In the genomic region with DNA sequence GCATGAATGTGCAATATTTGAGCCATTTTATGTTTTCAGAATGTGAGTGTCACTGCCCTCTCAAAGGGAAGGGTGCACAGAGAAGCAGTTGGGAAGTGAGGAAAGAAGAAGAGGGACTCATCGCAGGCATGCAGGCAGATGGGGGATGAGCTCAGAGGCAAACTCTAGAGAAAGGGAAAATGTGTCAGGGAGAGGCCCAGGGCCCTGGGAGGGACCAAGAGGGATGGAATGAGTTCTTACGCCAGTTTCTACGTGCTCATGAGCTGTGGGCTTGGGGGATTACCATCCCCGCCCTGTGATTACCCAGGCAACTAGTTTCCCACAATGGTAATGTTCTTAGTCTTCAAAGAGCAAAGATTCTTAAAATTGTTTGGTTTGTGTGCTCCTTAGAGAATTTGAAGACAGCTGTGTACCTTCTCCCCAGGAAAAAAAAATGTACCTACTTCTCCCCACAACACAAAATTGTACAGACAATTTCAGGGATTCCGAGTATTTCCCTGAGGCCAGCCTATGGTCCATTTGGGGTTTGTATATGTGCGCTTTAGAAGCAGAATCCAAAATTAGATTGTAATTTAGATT, we compare ENCODE assay signal across 10 cellular contexts. TPM values are rescaled to one million over a fixed set of nuclear protein-coding genes. Genes with fewer than 3 reads are reported as not detected.
DNase-seq lines count a peak whose midpoint lies in the region; ATAC-seq and TF ChIP-seq lines count a peak whose summit lies in the region.
"Had no signal": no experiment of that assay in that cellular context is flagged by ENCODE, and none has a peak within 500 bp of the region (broad histone marks: within the 10 kb centered on the region; RNA-seq: fewer than 3 reads in every experiment).

No MANE protein-coding gene starts in this region.

- peaks cover 40% of the 10 kb centered on the region for H3K4me1 Mint-ChIP-seq in dendritic cell treated with granulocyte-macrophage colony-stimulating factor and Interleukin-4, amounts not matched to agents 40 ng/mL and 50 ng/mL, for 4 days (ENCODE audit: low read depth)
- peaks cover 3 to 39% of the 10 kb centered on the region in 2 donors for H3K4me1 Mint-ChIP-seq in effector memory CD8-positive, alpha-beta T cell (ENCODE audit: low read depth in 2 of 2)
- H3K4me1 Mint-ChIP-seq in type B pancreatic cell (ENCODE audit: unreplicated experiment): peaks cover 10% of the 10 kb centered on the region

- intact Hi-C loops in dendritic cell treated with granulocyte-macrophage colony-stimulating factor and Interleukin-4, amounts not matched to agents 40 ng/mL and 50 ng/mL, for 4 days (cut with micrococcal nuclease): no loop called here

- in situ Hi-C loops in GM13977 (cut with MboI; ENCODE audit: low pct_unique_long_range_greater_than_20kb, low sequenced_read_pairs, unreplicated experiment): loop anchor here (25.0 kb wide), 1 partner anchor 872 kb away; a partner anchor contains a TSS

- TF ChIP-seq CTCF in GM13977 (IDR thresholded peaks at IDR 0.05; ENCODE audit: extremely low read depth, insufficient read depth, missing control alignments) (no peak), type B pancreatic cell (conservative IDR thresholded peaks at IDR 0.05) (no peak)

- no peaks in the 10 kb centered on the region for H3K9me3 Mint-ChIP-seq in dendritic cell treated with granulocyte-macrophage colony-stimulating factor and Interleukin-4, amounts not matched to agents 40 ng/mL and 50 ng/mL, for 4 days
- H3K9me3 Mint-ChIP-seq in effector memory CD8-positive, alpha-beta T cell: no peaks in the 10 kb centered on the region
- H3K9me3 Mint-ChIP-seq in type B pancreatic cell: no peaks in the 10 kb centered on the region
- H3K9me3 Mint-ChIP-seq: GM23338 had no signal

- peaks cover 2% of the 10 kb centered on the region for H3K27me3 Mint-ChIP-seq in dendritic cell treated with granulocyte-macrophage colony-stimulating factor and Interleukin-4, amounts not matched to agents 40 ng/mL and 50 ng/mL, for 4 days
- H3K27me3 Mint-ChIP-seq in effector memory CD8-positive, alpha-beta T cell: no peaks in the 10 kb centered on the region
- no peaks in the 10 kb centered on the region for H3K27me3 Mint-ChIP-seq in type B pancreatic cell

- peak; percentile 47 for DNase-seq in GM13977 (ENCODE audit: low spot score)
- DNase-seq in effector CD4-positive, alpha-beta T cell: no peak
- no peak for DNase-seq in effector memory CD8-positive, alpha-beta T cell
- DNase-seq in type B pancreatic cell (ENCODE audit: extremely low spot score, unreplicated experiment): no peak
- DNase-seq: stimulated activated naive CD4-positive, alpha-beta T cell had no signal

- peak overlapping the region; percentile 10 for H3K27ac Mint-ChIP-seq in dendritic cell treated with granulocyte-macrophage colony-stimulating factor and Interleukin-4, amounts not matched to agents 40 ng/mL and 50 ng/mL, for 4 days
- no peak overlapping the region for H3K27ac Mint-ChIP-seq in effector memory CD8-positive, alpha-beta T cell
- H3K27ac Mint-ChIP-seq in type B pancreatic cell: no peak overlapping the region
- H3K27ac Mint-ChIP-seq: GM23338 had no signal

- no peaks in the 10 kb centered on the region for H3K36me3 Mint-ChIP-seq in dendritic cell treated with granulocyte-macrophage colony-stimulating factor and Interleukin-4, amounts not matched to agents 40 ng/mL and 50 ng/mL, for 4 days (ENCODE audit: low read depth)
- peaks cover 2% of the 10 kb centered on the region for H3K36me3 Mint-ChIP-seq in effector memory CD8-positive, alpha-beta T cell (ENCODE audit: insufficient read depth)
- H3K36me3 Mint-ChIP-seq in type B pancreatic cell: peaks cover 14% of the 10 kb centered on the region

- H3K4me3 Mint-ChIP-seq in dendritic cell treated with granulocyte-macrophage colony-stimulating factor and Interleukin-4, amounts not matched to agents 40 ng/mL and 50 ng/mL, for 4 days: no peak overlapping the region
- no peak overlapping the region for H3K4me3 Mint-ChIP-seq in effector memory CD8-positive, alpha-beta T cell
- H3K4me3 Mint-ChIP-seq in type B pancreatic cell: no peak overlapping the region
- H3K4me3 Mint-ChIP-seq: GM23338 had no signal

- ATAC-seq in GM19455 (IDR thresholded peaks at IDR 0.05; ENCODE audit: unreplicated experiment): peak; percentile 35
- peak; percentile 31 for ATAC-seq in HG03066 (IDR thresholded peaks at IDR 0.05; ENCODE audit: low read depth, unreplicated experiment)
- ATAC-seq in effector memory CD8-positive, alpha-beta T cell (replicated peaks): no peak
- no peak for ATAC-seq in HG03139 (IDR thresholded peaks at IDR 0.05; ENCODE audit: unreplicated experiment)
- ATAC-seq: GM23338 had no signal

RNA-seq across cellular contexts. Expression of a gene that starts 17.8 kb away (rescaled TPM):
- total RNA-seq in type B pancreatic cell (ENCODE audit: low replicate concordance): not detected in 2 replicates
- total RNA-seq: GM23338 had no signal

RNA-seq across cellular contexts. Expression of a gene that starts 29.1 kb away (rescaled TPM):
- 8.4 and 11.9 TPM in 2 replicates for total RNA-seq in type B pancreatic cell (ENCODE audit: low replicate concordance)

Comparison
In these comparisons a context has a peak if more than half of its experiments do, and no peak if none do; other contexts are left out.
1. ATAC-seq: peak in GM19455 (single experiment) and HG03066 (single experiment); none in effector memory CD8-positive, alpha-beta T cell (single experiment) and HG03139 (single experiment).